In genomic region chr14:34715108-34715863, GRCh38 we compare ENCODE assay signal across 8 cellular contexts. TPM values are rescaled to one million over a fixed set of nuclear protein-coding genes. Genes with fewer than 3 reads are reported as not detected.
A peak's percentile ranks its signal among the peaks of the same experiment; 100 is the strongest.
DNase-seq lines count a peak whose midpoint lies in the region; ATAC-seq, FAIRE-seq and TF ChIP-seq lines count a peak whose summit lies in the region.

No MANE protein-coding gene starts in this region.

- peaks cover 5 to 46% (median 11%) of the 10 kb centered on the region in 3 donors for H3K4me1 ChIP-seq in gastroesophageal sphincter
- H3K4me1 ChIP-seq in skeletal muscle satellite cell (ENCODE audit: control insufficient read depth, insufficient read depth, low read length), result peaks cover 39% of the 10 kb centered on the region

- DNase-seq in H54 (ENCODE audit: insufficient read length, low spot score) (no peak), GM13977 (ENCODE audit: low spot score) (no peak), NCI-H510A (lab: John Stamatoyannopoulos, UW) (no peak), GM19239 (ENCODE audit: insufficient read length, low spot score) (no peak)
- no peak for DNase-seq in T-helper 2 cell treated with Interferon-gamma antibody and Interleukin-4, amounts not matched to agents 5 μg/mL and 100 μg/mL, for 36 hours (ENCODE audit: low spot score)
- no peak for DNase-seq in effector CD4-positive, alpha-beta T cell

- 23 to 25% methylated on average over 9 of the region's 9 CpGs for WGBS in gastroesophageal sphincter (ENCODE audit: low coverage in 1 of 2), 2 donors

- peaks cover 8% of the 10 kb centered on the region for H3K36me3 Mint-ChIP-seq in T-helper 2 cell treated with Interferon-gamma antibody and Interleukin-4, amounts not matched to agents 5 μg/mL and 100 μg/mL, for 36 hours (ENCODE audit: low read depth)

- H3K27me3 Mint-ChIP-seq in T-helper 2 cell treated with Interferon-gamma antibody and Interleukin-4, amounts not matched to agents 5 μg/mL and 100 μg/mL, for 36 hours (ENCODE audit: low read depth), result peaks cover 18% of the 10 kb centered on the region

- no peak for TF ChIP-seq POLR2A in H54 (IDR thresholded peaks at IDR 0.05; ENCODE audit: low read depth, low read length)
- no peak for TF ChIP-seq POLR2A in gastroesophageal sphincter (IDR thresholded peaks at IDR 0.05)

- H3K27ac ChIP-seq in gastroesophageal sphincter, result peak overlapping the region; percentile 98 to 100 (median 100)

- H3K27me3 ChIP-seq in gastroesophageal sphincter (no peaks in the 10 kb centered on the region), skeletal muscle satellite cell (ENCODE audit: control insufficient read depth, insufficient read depth, low read length) (no peaks in the 10 kb centered on the region)

- TF ChIP-seq EP300 in gastroesophageal sphincter (IDR thresholded peaks at IDR 0.05), result no peak

- no peak for ATAC-seq in gastroesophageal sphincter

- H3K4me3 Mint-ChIP-seq in T-helper 2 cell treated with Interferon-gamma antibody and Interleukin-4, amounts not matched to agents 5 μg/mL and 100 μg/mL, for 36 hours, result peak overlapping the region; percentile 77

- peak overlapping the region; percentile 91 for H3K4me2 ChIP-seq in skeletal muscle satellite cell (ENCODE audit: low read length)

- H3K4me1 Mint-ChIP-seq in T-helper 2 cell treated with Interferon-gamma antibody and Interleukin-4, amounts not matched to agents 5 μg/mL and 100 μg/mL, for 36 hours (ENCODE audit: low read depth), result peaks cover 25% of the 10 kb centered on the region

- H3K36me3 ChIP-seq in gastroesophageal sphincter (peaks cover 5 to 13% of the 10 kb centered on the region in 2 donors), skeletal muscle satellite cell (ENCODE audit: insufficient read depth, low read length) (peaks cover 9% of the 10 kb centered on the region)

- FAIRE-seq in H54 (lab: Jason Lieb, UNC), result peak; percentile 36
- no peak for FAIRE-seq in GM19239 (lab: Jason Lieb, UNC)

- H3K9me3 Mint-ChIP-seq in T-helper 2 cell treated with Interferon-gamma antibody and Interleukin-4, amounts not matched to agents 5 μg/mL and 100 μg/mL, for 36 hours, result no peaks in the 10 kb centered on the region

- H3K4me3 ChIP-seq in gastroesophageal sphincter (peak overlapping the region; percentile 90 to 100), skeletal muscle satellite cell (ENCODE audit: low read length) (peak overlapping the region; percentile 90)

- in situ Hi-C loops in GM13977 (cut with MboI; ENCODE audit: low pct_unique_long_range_greater_than_20kb, low sequenced_read_pairs, unreplicated experiment), result no loop called here

- peak overlapping the region; percentile 49 for H3K27ac Mint-ChIP-seq in T-helper 2 cell treated with Interferon-gamma antibody and Interleukin-4, amounts not matched to agents 5 μg/mL and 100 μg/mL, for 36 hours

- H3K9ac ChIP-seq in skeletal muscle satellite cell (ENCODE audit: low read depth, low read length), result peak overlapping the region; percentile 97

- TF ChIP-seq CTCF in gastroesophageal sphincter (IDR thresholded peaks at IDR 0.05) (no peak), GM13977 (IDR thresholded peaks at IDR 0.05; ENCODE audit: extremely low read depth, insufficient read depth, missing control alignments) (no peak)

- H3K9me3 ChIP-seq in gastroesophageal sphincter (no peaks in the 10 kb centered on the region), skeletal muscle satellite cell (replicated peaks; ENCODE audit: low read length) (no peaks in the 10 kb centered on the region)

RNA-seq across cellular contexts. Expression of gene CFL2, which starts 0.9 kb away (rescaled TPM):
- total RNA-seq in gastroesophageal sphincter, result 100 to 1,000 TPM; 229 to 307 (median 268) TPM
- 70.3 and 89.2 TPM in 2 replicates for total RNA-seq in skeletal muscle satellite cell (2012; rRNA removed)
